16 cellular contexts compared by ENCODE assay signal in the genomic region with DNA sequence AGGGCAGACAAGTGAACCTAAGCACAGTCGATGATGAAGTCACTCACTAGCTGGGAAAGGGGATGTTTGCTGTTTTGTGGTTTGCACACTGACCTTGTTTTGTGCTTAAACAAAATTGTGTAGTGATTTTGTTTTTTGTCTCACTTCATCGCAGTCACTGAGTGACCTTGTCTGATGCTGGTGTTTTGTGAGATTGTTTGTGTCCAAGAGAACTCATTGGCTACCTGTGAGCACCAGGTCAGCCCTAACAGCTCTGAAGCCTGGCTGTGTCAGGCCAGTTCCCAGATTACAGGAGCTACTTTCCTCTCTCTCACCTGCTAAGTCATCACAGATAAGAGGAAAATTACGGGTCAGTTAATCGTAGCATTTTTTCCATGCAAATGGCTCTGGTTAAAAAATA. TPM values are rescaled to one million over a fixed set of nuclear protein-coding genes. Genes with fewer than 3 reads are reported as not detected.
DNase-seq lines count a peak whose midpoint lies in the region; ATAC-seq, FAIRE-seq and TF ChIP-seq lines count a peak whose summit lies in the region.
"Had no signal": no experiment of that assay in that cellular context is flagged by ENCODE, and none has a peak within 500 bp of the region (broad histone marks: within the 10 kb centered on the region; RNA-seq: fewer than 3 reads in every experiment).

No MANE protein-coding gene starts in this region.

- H3K4me1 ChIP-seq in astrocyte (ENCODE audit: insufficient read depth, low read length) = peaks cover 20% of the 10 kb centered on the region
- peaks cover 55 to 61% of the 10 kb centered on the region in 2 experiments for H3K4me1 ChIP-seq in neutrophil (ENCODE audit: control insufficient read depth in 1 of 2, insufficient read depth in 1 of 2, low read depth in 1 of 2, low read length in 1 of 2)
- H3K4me1 ChIP-seq in left lung = peaks cover 28 to 60% of the 10 kb centered on the region in 2 donors

- peaks cover 49% of the 10 kb centered on the region for H3K4me1 Mint-ChIP-seq in CD4-positive, alpha-beta T cell (ENCODE audit: low read depth)
- H3K4me1 Mint-ChIP-seq in IgD-negative memory B cell = peaks cover 22 to 29% (median 25%) of the 10 kb centered on the region in 3 donors
- H3K4me1 Mint-ChIP-seq in astrocyte (ENCODE audit: low read depth, unreplicated experiment) = peaks cover 26% of the 10 kb centered on the region

- H3K9me3 ChIP-seq in CD4-positive, alpha-beta T cell (ENCODE audit: control insufficient read depth, low read length) = no peaks in the 10 kb centered on the region
- H3K9me3 ChIP-seq in astrocyte (ENCODE audit: insufficient read depth, low read depth, low read length) = no peaks in the 10 kb centered on the region
- H3K9me3 ChIP-seq in neutrophil = no peaks in the 10 kb centered on the region
- H3K9me3 ChIP-seq in left lung = no peaks in the 10 kb centered on the region

- no peaks in the 10 kb centered on the region for H3K9me3 Mint-ChIP-seq in CD4-positive, alpha-beta T cell
- H3K9me3 Mint-ChIP-seq in IgD-negative memory B cell (no peaks in the 10 kb centered on the region), astrocyte (ENCODE audit: unreplicated experiment) (no peaks in the 10 kb centered on the region)

- no peak overlapping the region for H3K4me2 ChIP-seq in astrocyte (ENCODE audit: low read length)
- H3K4me2 ChIP-seq: PC-9 had no signal

- peaks cover 25% of the 10 kb centered on the region for H3K79me2 ChIP-seq in astrocyte (ENCODE audit: insufficient read depth, low read length)

- no peak for ATAC-seq in CD4-positive, alpha-beta T cell (ENCODE audit: poor library complexity)
- ATAC-seq in left lung (no peak), GM21619 (IDR thresholded peaks at IDR 0.05; ENCODE audit: unreplicated experiment) (no peak)

- H3K36me3 Mint-ChIP-seq in CD4-positive, alpha-beta T cell (ENCODE audit: low read depth) = peaks cover 24% of the 10 kb centered on the region
- H3K36me3 Mint-ChIP-seq in IgD-negative memory B cell (peaks cover 2% of the 10 kb centered on the region), astrocyte (ENCODE audit: low read depth, unreplicated experiment) (peaks cover 8% of the 10 kb centered on the region)

- H3K9ac ChIP-seq in astrocyte (ENCODE audit: low read length) = no peak overlapping the region

- H3K27ac Mint-ChIP-seq in CD4-positive, alpha-beta T cell = peak overlapping the region; percentile 28
- H3K27ac Mint-ChIP-seq in IgD-negative memory B cell = peak overlapping the region in 2 of 3 donors; percentile 55 to 62
- peak overlapping the region; percentile 20 for H3K27ac Mint-ChIP-seq in astrocyte (ENCODE audit: unreplicated experiment)

- H3K27me3 Mint-ChIP-seq in CD4-positive, alpha-beta T cell = no peaks in the 10 kb centered on the region
- H3K27me3 Mint-ChIP-seq in IgD-negative memory B cell (peaks cover 2% of the 10 kb centered on the region), astrocyte (ENCODE audit: low read depth, unreplicated experiment) (no peaks in the 10 kb centered on the region)

- H3K4me3 Mint-ChIP-seq in CD4-positive, alpha-beta T cell = no peak overlapping the region
- peak overlapping the region in 1 of 4 donors; percentile 8 for H3K4me3 Mint-ChIP-seq in IgD-negative memory B cell
- peak overlapping the region; percentile 6 for H3K4me3 Mint-ChIP-seq in astrocyte (ENCODE audit: unreplicated experiment)

- no peaks in the 10 kb centered on the region for H4K20me1 ChIP-seq in astrocyte (ENCODE audit: insufficient read depth, low read length)

- no peaks in the 10 kb centered on the region for H3K27me3 ChIP-seq in CD4-positive, alpha-beta T cell (ENCODE audit: control insufficient read depth, insufficient read depth, low read length)
- H3K27me3 ChIP-seq in astrocyte (ENCODE audit: insufficient read depth, low read length) (no peaks in the 10 kb centered on the region), neutrophil (no peaks in the 10 kb centered on the region), left lung (no peaks in the 10 kb centered on the region), dorsolateral prefrontal cortex (no peaks in the 10 kb centered on the region)

- H2AFZ ChIP-seq in astrocyte (ENCODE audit: low read depth, low read length) = no peak overlapping the region
- H2AFZ ChIP-seq: PC-9 had no signal

- no peak for FAIRE-seq in astrocyte (lab: Jason Lieb, UNC)
- FAIRE-seq: GM12891 had no signal

- H3K4me3 ChIP-seq in astrocyte (ENCODE audit: insufficient read depth, low read depth, low read length) (no peak overlapping the region), neutrophil (ENCODE audit: low read depth in 1 of 2, low read length in 1 of 2) (no peak overlapping the region), left lung (no peak overlapping the region), dorsolateral prefrontal cortex (no peak overlapping the region)
- H3K4me3 ChIP-seq: PC-9 had no signal

- no peak overlapping the region for H3K27ac ChIP-seq in CD4-positive, alpha-beta T cell (ENCODE audit: low read depth, low read length)
- no peak overlapping the region for H3K27ac ChIP-seq in astrocyte (ENCODE audit: low read depth, low read length)
- peak overlapping the region; percentile 89 for H3K27ac ChIP-seq in neutrophil
- peak overlapping the region in 1 of 2 donors; percentile 84 for H3K27ac ChIP-seq in left lung
- no peak overlapping the region for H3K27ac ChIP-seq in dorsolateral prefrontal cortex
- H3K27ac ChIP-seq: C4-2B, PC-9 had no signal

- CTCF ChIA-PET in CD4-positive, alpha-beta T cell (lab: Charles Lee) = interaction anchor here (1.2 to 9.6 kb wide), 4 partner anchors 20 to 134 kb away, joined by 3 to 138 read pairs (median 5); a partner anchor contains a TSS

- H3K36me3 ChIP-seq in astrocyte (ENCODE audit: insufficient read depth, low read length) (peaks cover 2% of the 10 kb centered on the region), neutrophil (peaks cover 23% of the 10 kb centered on the region), left lung (peaks cover 0 to 21% of the 10 kb centered on the region in 2 donors)

- DNase-seq in CD4-positive, alpha-beta T cell = no peak
- DNase-seq in astrocyte (ENCODE audit: low read depth) (no peak), AML-193 (lab: John Stamatoyannopoulos, UW) (no peak), left lung (no peak), dorsolateral prefrontal cortex (no peak)
- DNase-seq: activated T-cell treated with anti-CD3 and anti-CD28 coated beads, Interleukin-2, amount 50 U/mL, for 48 hours; NCI-H510A; posterior cingulate gyrus; stimulated activated CD4-positive, alpha-beta T cell treated with anti-CD3 and anti-CD28 coated beads, Interleukin-12 subunit alpha, Interleukin-12 subunit beta, amount 100 ng/mL, for 4 hours; substantia nigra had no signal

- POLR2A ChIA-PET in CD4-positive, alpha-beta T cell (lab: Charles Lee) = interaction anchor here (0.7 to 6.5 kb wide), 5 partner anchors 20 to 65 kb away, joined by 3 to 89 read pairs (median 3); a partner anchor contains a TSS

- intact Hi-C loops in CD4-positive, alpha-beta T cell (cut with DNase I, micrococcal nuclease) = no loop called here
- intact Hi-C loops in left lung (cut with DNase I) = loop anchor here in 1 of 2 donors (5.0 kb wide), 1 partner anchor 63 kb away; a partner anchor contains a TSS
- intact Hi-C loops in dorsolateral prefrontal cortex (cut with DNase I) = loop anchor here in 1 of 2 donors (5.0 to 10.0 kb wide), 2 partner anchors 133 to 341 kb away; a partner anchor contains a TSS

- TF ChIP-seq CTCF in CD4-positive, alpha-beta T cell (IDR thresholded peaks at IDR 0.05) = no peak
- no peak for TF ChIP-seq CTCF in astrocyte (IDR thresholded peaks at IDR 0.05; ENCODE audit: insufficient read depth, low read depth, low read length)
- TF ChIP-seq CTCF in neutrophil (IDR thresholded peaks at IDR 0.05) = no peak
- TF ChIP-seq CTCF in left lung (IDR thresholded peaks at IDR 0.05) = no peak
- no peak for TF ChIP-seq CTCF in dorsolateral prefrontal cortex (IDR thresholded peaks at IDR 0.05 in 54 of 56, conservative IDR thresholded peaks at IDR 0.05 in 2 of 56; ENCODE audit: low read depth in 1 of 56, partially characterized antibody in 56 of 56)

RNA-seq across cellular contexts. Expression of a gene that starts 3.9 kb away (rescaled TPM):
- total RNA-seq in CD4-positive, alpha-beta T cell = 10 to 100 TPM; 88.5 to 90.3 TPM
- polyA plus RNA-seq in IgD-negative memory B cell = 156 TPM
- total RNA-seq in astrocyte (138 and 142 TPM in 2 replicates), left lung (100 to 1,000 TPM; 102 to 116 TPM), dorsolateral prefrontal cortex (10 to 100 TPM; 32.5 to 86.2 (median 56.5) TPM)

RNA-seq across cellular contexts. Expression of a gene that starts 6.1 kb away (rescaled TPM):
- total RNA-seq in CD4-positive, alpha-beta T cell = 1 to 10 TPM; 6.3 to 8.9 TPM
- 2.9 TPM for polyA plus RNA-seq in IgD-negative memory B cell
- total RNA-seq in astrocyte = 4.1 and 4.2 TPM in 2 replicates
- total RNA-seq in left lung = 1 to 10 TPM; 6.0 to 8.7 TPM
- total RNA-seq in dorsolateral prefrontal cortex = 10 to 100 TPM in 25 of 120 experiments, 1 to 10 TPM in 95; 4.3 to 14.7 (median 8.4) TPM

RNA-seq across cellular contexts. Expression of a gene that starts 7.7 kb away (rescaled TPM):
- 1,000 to 10,000 TPM; 5,865 to 5,989 TPM for total RNA-seq in CD4-positive, alpha-beta T cell
- 8,874 TPM for polyA plus RNA-seq in IgD-negative memory B cell
- 3,078 and 3,088 TPM in 2 replicates for total RNA-seq in astrocyte
- 1,000 to 10,000 TPM; 3,023 to 3,157 TPM for total RNA-seq in left lung
- 1,000 to 10,000 TPM in 91 of 120 experiments, 100 to 1,000 TPM in 29; 743 to 1,715 (median 1,080) TPM for total RNA-seq in dorsolateral prefrontal cortex

RNA-seq across cellular contexts. Expression of a gene that starts 19.8 kb away (rescaled TPM):
- 10 to 100 TPM; 51.0 to 61.0 TPM for total RNA-seq in CD4-positive, alpha-beta T cell
- polyA plus RNA-seq in IgD-negative memory B cell = 112 TPM
- total RNA-seq in astrocyte (124 and 130 TPM in 2 replicates), left lung (100 to 1,000 TPM in 1 of 2 donors, 10 to 100 TPM in 1; 62.0 to 103 TPM), dorsolateral prefrontal cortex (10 to 100 TPM; 40.1 to 80.6 (median 58.7) TPM)

RNA-seq across cellular contexts. Expression of a gene that starts 28.3 kb away (rescaled TPM):
- 1 to 10 TPM; 6.2 to 6.4 TPM for total RNA-seq in CD4-positive, alpha-beta T cell
- polyA plus RNA-seq in IgD-negative memory B cell = 25.2 TPM
- total RNA-seq in astrocyte = 110 and 118 TPM in 2 replicates
- 10 to 100 TPM; 32.6 to 43.1 TPM for total RNA-seq in left lung
- 100 to 1,000 TPM in 116 of 120 experiments, 10 to 100 TPM in 4; 75.7 to 236 (median 160) TPM for total RNA-seq in dorsolateral prefrontal cortex
